Comparison of ENCODE assay signal across 8 cellular contexts in genomic region chr17:80826955-80827645, GRCh38.
DNase-seq lines count a peak whose midpoint lies in the region; ATAC-seq and TF ChIP-seq lines count a peak whose summit lies in the region.

No MANE protein-coding gene starts in this region.

- H3K4me2 ChIP-seq in BLaER1 treated with 17β-estradiol and CSF1 and Interleukin-3, amounts not matched to agents 10 nM and 100 nM: peak overlapping the region; percentile 81 to 95 (median 88)

- peak overlapping the region in 2 of 10 experiments; percentile 6 to 10; a peak in 2 of 20 replicates for H3K4me3 ChIP-seq in BLaER1 treated with 17β-estradiol and CSF1 and Interleukin-3, amounts not matched to agents 10 nM and 100 nM
- H3K4me3 ChIP-seq in NB4 (ENCODE audit: low read depth, low read length) (no peak overlapping the region), brain microvascular endothelial cell (ENCODE audit: low read depth, low read length) (no peak overlapping the region), tibial artery (no peak overlapping the region)

- TF ChIP-seq CTCF in NB4 (IDR thresholded peaks at IDR 0.05; ENCODE audit: low read depth, low read length) (no peak), brain microvascular endothelial cell (IDR thresholded peaks at IDR 0.05; ENCODE audit: low read depth, low read length, missing control alignments) (peak; percentile 30), tibial artery (IDR thresholded peaks at IDR 0.05) (no peak)

- no peak for ATAC-seq in HG03280 (IDR thresholded peaks at IDR 0.05; ENCODE audit: unreplicated experiment)

- H3K9me3 ChIP-seq in BLaER1 treated with 17β-estradiol and CSF1 and Interleukin-3, amounts not matched to agents 10 nM and 100 nM (replicated peaks in 1 of 11): no peaks in the 10 kb centered on the region
- no peaks in the 10 kb centered on the region for H3K9me3 ChIP-seq in tibial artery

- H3K4me1 ChIP-seq in BLaER1 treated with 17β-estradiol and CSF1 and Interleukin-3, amounts not matched to agents 10 nM and 100 nM: peaks cover 26 to 34% (median 31%) of the 10 kb centered on the region in 10 experiments
- peaks cover 0 to 14% (median 3%) of the 10 kb centered on the region in 4 donors for H3K4me1 ChIP-seq in tibial artery

- H3K27me3 ChIP-seq in BLaER1 treated with 17β-estradiol and CSF1 and Interleukin-3, amounts not matched to agents 10 nM and 100 nM: peaks cover 0 to 34% (median 19%) of the 10 kb centered on the region in 11 experiments; a peak in 14 of 22 replicates
- no peaks in the 10 kb centered on the region for H3K27me3 ChIP-seq in brain microvascular endothelial cell (replicated peaks)
- H3K27me3 ChIP-seq in tibial artery: no peaks in the 10 kb centered on the region

- intact Hi-C loops in tibial artery (cut with DNase I; ENCODE audit: low total_unique reads): no loop called here

- DNase-seq in NB4 (ENCODE audit: low read depth): peak; percentile 89
- peak; percentile 97 for DNase-seq in brain microvascular endothelial cell
- peak; percentile 62 for DNase-seq in kidney tubule cell (ENCODE audit: low spot score)
- peak; percentile 87 to 90 for DNase-seq in tibial artery
- DNase-seq in DMS79 treated with DMSO at 0.1 percent for 48 hours (lab: John Stamatoyannopoulos, UW): no peak
- DNase-seq in NCI-H1092 (lab: John Stamatoyannopoulos, UW): no peak

- H3K36me3 ChIP-seq in BLaER1 treated with 17β-estradiol and CSF1 and Interleukin-3, amounts not matched to agents 10 nM and 100 nM: peaks cover 30 to 59% (median 42%) of the 10 kb centered on the region in 11 experiments
- H3K36me3 ChIP-seq in brain microvascular endothelial cell (replicated peaks) (peaks cover 6% of the 10 kb centered on the region), tibial artery (peaks cover 11 to 49% (median 34%) of the 10 kb centered on the region in 3 donors)

- peaks cover 5 to 94% (median 57%) of the 10 kb centered on the region in 11 experiments; a peak in 20 of 22 replicates for H4K20me1 ChIP-seq in BLaER1 treated with 17β-estradiol and CSF1 and Interleukin-3, amounts not matched to agents 10 nM and 100 nM

- H3K9ac ChIP-seq in BLaER1 treated with 17β-estradiol and CSF1 and Interleukin-3, amounts not matched to agents 10 nM and 100 nM: peak overlapping the region in 7 of 11 experiments; percentile 0 to 32 (median 15); a peak in 5 of 22 replicates

- in situ Hi-C loops in brain microvascular endothelial cell (cut with HindIII; ENCODE audit: low pct_ligation_motif_present, low sequenced_read_pairs): no loop called here

- TF ChIP-seq POLR2A in NB4 (IDR thresholded peaks at IDR 0.05; ENCODE audit: extremely low read depth, insufficient read length): no peak

- H3K27ac ChIP-seq in BLaER1 treated with 17β-estradiol and CSF1 and Interleukin-3, amounts not matched to agents 10 nM and 100 nM: peak overlapping the region in 5 of 11 experiments; percentile 1 to 58 (median 18); a peak in 6 of 22 replicates
- H3K27ac ChIP-seq in brain microvascular endothelial cell: peak overlapping the region; percentile 72
- H3K27ac ChIP-seq in tibial artery: peak overlapping the region; percentile 23 to 28

Comparison
In these comparisons a context has a peak if more than half of its experiments do, and no peak if none do; other contexts are left out.
1. DNase-seq: peak in NB4 (single experiment), brain microvascular endothelial cell (single experiment), kidney tubule cell (single experiment) and tibial artery (2 of 2); none in DMS79 treated with DMSO at 0.1 percent for 48 hours (single experiment) and NCI-H1092 (single experiment).